Comparison of ENCODE assay signal across 8 cellular contexts in genomic region chr3:183285318-183285717, GRCh38. TPM values are rescaled to one million over a fixed set of nuclear protein-coding genes. Genes with fewer than 3 reads are reported as not detected.
A peak's percentile ranks its signal among the peaks of the same experiment; 100 is the strongest.
DNase-seq lines count a peak whose midpoint lies in the region; ATAC-seq and TF ChIP-seq lines count a peak whose summit lies in the region.

No MANE protein-coding gene starts in this region.

- peak overlapping the region; percentile 85 for H3K27ac Mint-ChIP-seq in osteocyte (ENCODE audit: unreplicated experiment)

- ATAC-seq in HG03521 (IDR thresholded peaks at IDR 0.05; ENCODE audit: unreplicated experiment), result no peak

- peak overlapping the region; percentile 79 for H3K4me2 ChIP-seq in Loucy (ENCODE audit: low read depth, low read length, poor library complexity, severe bottlenecking)

- no peaks in the 10 kb centered on the region for H3K79me2 ChIP-seq in Loucy (ENCODE audit: insufficient read depth, low read length)

- H3K4me3 ChIP-seq in BE2C (ENCODE audit: low read depth, low read length), result peak overlapping the region; percentile 21
- H3K4me3 ChIP-seq in Loucy (ENCODE audit: low read length, poor library complexity, severe bottlenecking), result peak overlapping the region; percentile 57
- no peak overlapping the region for H3K4me3 ChIP-seq in breast epithelium
- no peak overlapping the region for H3K4me3 ChIP-seq in lower leg skin (ENCODE audit: low read depth, poor library complexity, severe bottlenecking)

- peak overlapping the region; percentile 68 to 84 for H3K27ac ChIP-seq in breast epithelium

- H3K9ac ChIP-seq in Loucy (ENCODE audit: low read depth, low read length, poor library complexity, severe bottlenecking), result peak overlapping the region; percentile 41

- TF ChIP-seq POLR2A in breast epithelium (IDR thresholded peaks at IDR 0.05), result no peak
- TF ChIP-seq POLR2A in lower leg skin (IDR thresholded peaks at IDR 0.05), result no peak

- no peaks in the 10 kb centered on the region for H3K9me2 ChIP-seq in Loucy (replicated peaks; ENCODE audit: low read depth, low read length)

- H2AFZ ChIP-seq in Loucy (ENCODE audit: low read length), result peak overlapping the region; percentile 76

- H3K9me3 Mint-ChIP-seq in osteocyte (ENCODE audit: unreplicated experiment), result no peaks in the 10 kb centered on the region

- no peak overlapping the region for H3K4me3 Mint-ChIP-seq in osteocyte (ENCODE audit: unreplicated experiment)

- H3K27me3 Mint-ChIP-seq in osteocyte (ENCODE audit: unreplicated experiment), result no peaks in the 10 kb centered on the region

- H3K36me3 Mint-ChIP-seq in osteocyte (ENCODE audit: unreplicated experiment), result peaks cover 2% of the 10 kb centered on the region

- H3K4me1 Mint-ChIP-seq in osteocyte (ENCODE audit: unreplicated experiment), result peaks cover 21% of the 10 kb centered on the region

- TF ChIP-seq CTCF in BE2C (IDR thresholded peaks at IDR 0.05; ENCODE audit: low read depth, low read length) (no peak), Loucy (conservative IDR thresholded peaks at IDR 0.05; ENCODE audit: low read length) (no peak), breast epithelium (IDR thresholded peaks at IDR 0.05) (no peak), osteocyte (IDR thresholded peaks at IDR 0.05) (no peak), lower leg skin (IDR thresholded peaks at IDR 0.05) (no peak)

- H3K4me1 ChIP-seq in BE2C (peaks cover 5% of the 10 kb centered on the region; the same call in 1 of the 2 replicates), Loucy (ENCODE audit: insufficient read depth, low read length, poor library complexity, severe bottlenecking) (peaks cover 15% of the 10 kb centered on the region), breast epithelium (peaks cover 0 to 6% of the 10 kb centered on the region in 2 donors)

- intact Hi-C loops in breast epithelium (cut with DNase I; ENCODE audit: low total_unique reads), result no loop called here
- intact Hi-C loops in lower leg skin (cut with DNase I; ENCODE audit: low total_unique reads), result no loop called here

- 64 to 72% methylated on average over 1 of the region's 1 CpG for WGBS in lower leg skin, 2 donors

- no peaks in the 10 kb centered on the region for H4K20me1 ChIP-seq in Loucy (ENCODE audit: insufficient read depth, low read length, poor library complexity, severe bottlenecking)

- H3K36me3 ChIP-seq in BE2C, result no peaks in the 10 kb centered on the region
- no peaks in the 10 kb centered on the region for H3K36me3 ChIP-seq in Loucy (ENCODE audit: insufficient read depth, low read length)
- H3K36me3 ChIP-seq in breast epithelium, result no peaks in the 10 kb centered on the region

- no peaks in the 10 kb centered on the region for H3K9me3 ChIP-seq in BE2C
- no peaks in the 10 kb centered on the region for H3K9me3 ChIP-seq in Loucy (ENCODE audit: insufficient read depth, low read depth, low read length)
- no peaks in the 10 kb centered on the region for H3K9me3 ChIP-seq in breast epithelium

- no peaks in the 10 kb centered on the region for H3F3A ChIP-seq in Loucy (ENCODE audit: low read depth)

- DNase-seq in BE2C (no peak), breast epithelium (ENCODE audit: low spot score in 2 of 2) (no peak), osteocyte (ENCODE audit: extremely low spot score, unreplicated experiment) (no peak), lower leg skin (ENCODE audit: low spot score in 2 of 2) (no peak), kidney glomerular epithelial cell (lab: John Stamatoyannopoulos, UW) (no peak), NK-92 (lab: John Stamatoyannopoulos, UW; ENCODE audit: unreplicated experiment) (no peak)

- H3K27me3 ChIP-seq in BE2C, result no peaks in the 10 kb centered on the region
- H3K27me3 ChIP-seq in Loucy (ENCODE audit: insufficient read depth, low read length, poor library complexity, severe bottlenecking), result no peaks in the 10 kb centered on the region
- H3K27me3 ChIP-seq in breast epithelium, result no peaks in the 10 kb centered on the region

RNA-seq across cellular contexts. Expression of gene B3GNT5, which starts 32.3 kb away (rescaled TPM):
- polyA plus RNA-seq in BE2C (2012; ENCODE audit: insufficient read depth, insufficient read length, low read depth), result 1.2 TPM
- total RNA-seq in breast epithelium, result 10 to 100 TPM in 1 of 3 donors, 1 to 10 TPM in 2; 3.0 to 12.1 (median 6.2) TPM
- total RNA-seq in osteocyte, result 20.6 and 24.3 TPM in 2 replicates
- total RNA-seq in lower leg skin, result 10 to 100 TPM; 10.2 to 18.0 (median 13.1) TPM

Comparison
In these comparisons a context has a peak if more than half of its experiments do, and no peak if none do; other contexts are left out.
1. H3K4me3 ChIP-seq: peak in BE2C (single experiment) and Loucy (single experiment); none in breast epithelium (0 of 3) and lower leg skin (single experiment).